In genomic region chr10:113853577-113854018, GRCh38 we compare ENCODE assay signal across 8 cellular contexts. TPM values are rescaled to one million over a fixed set of nuclear protein-coding genes. Genes with fewer than 3 reads are reported as not detected.
DNase-seq lines count a peak whose midpoint lies in the region; ATAC-seq, FAIRE-seq and TF ChIP-seq lines count a peak whose summit lies in the region.

No MANE protein-coding gene starts in this region.

- peak overlapping the region; percentile 79 for H3K4me2 ChIP-seq in GM12878 (ENCODE audit: control insufficient read depth, insufficient read depth)

- TF ChIP-seq POLR2A in GM12878 (IDR thresholded peaks at IDR 0.05; ENCODE audit: low read depth, low read length) = no peak

- RAD21 ChIA-PET in GM12878 (lab: Charles Lee; ENCODE audit: unreplicated experiment) = interaction anchor here (1.1 to 1.3 kb wide), 2 partner anchors 26 to 51 kb away, joined by 4 to 6 read pairs; no protein-coding TSS in a partner anchor

- peak overlapping the region; percentile 87 for H3K27ac ChIP-seq in 22Rv1
- peak overlapping the region; percentile 92 for H3K27ac ChIP-seq in GM12878 (ENCODE audit: control insufficient read depth, insufficient read depth)
- H3K27ac ChIP-seq in left lung = peak overlapping the region; percentile 93 to 94
- H3K27ac ChIP-seq in tibial artery = peak overlapping the region; percentile 74 to 87

- peak overlapping the region; percentile 78 for H3K4me3 ChIP-seq in GM12878
- peak overlapping the region; percentile 88 to 93 for H3K4me3 ChIP-seq in left lung
- peak overlapping the region; percentile 95 to 97 for H3K4me3 ChIP-seq in tibial artery

- DNase-seq in GM12878 (ENCODE audit: low read depth, low spot score) (no peak), left lung (no peak), tibial artery (no peak), cortex of kidney (lab: John Stamatoyannopoulos, UW) (no peak), NCI-H2081 treated with DMSO at 0.1 percent for 48 hours (lab: John Stamatoyannopoulos, UW) (no peak), T-helper 9 cell (no peak)

- TSS peak; percentile 55 for BruUV-seq in GM12878 (replicated peaks; lab: Mats Ljungman, UMichigan)

- in situ Hi-C loops in GM12878 (cut with MboI) = no loop called here

- H3K27me3 ChIP-seq in GM12878 (replicated peaks in 1 of 2; ENCODE audit: control insufficient read depth in 2 of 2, insufficient read depth in 2 of 2, low read length in 1 of 2) (no peaks in the 10 kb centered on the region), left lung (no peaks in the 10 kb centered on the region), tibial artery (no peaks in the 10 kb centered on the region)

- intact Hi-C loops in GM12878 (cut with micrococcal nuclease; ENCODE audit: unreplicated experiment) (loop anchor here (2.0 kb wide), 1 partner anchor 171 kb away; no protein-coding TSS in a partner anchor), left lung (cut with DNase I) (no loop called here), tibial artery (cut with DNase I; ENCODE audit: low total_unique reads) (no loop called here)

- WGBS in GM12878 (ENCODE audit: insufficient coverage, insufficient replicate concordance, low lambda C conversion rate, missing lambda C conversion rate) = 56% methylated on average over 10 of the region's 10 CpGs

- CTCF ChIA-PET in GM12878 (lab: Yijun Ruan, JAX) = interaction anchor here (1.1 kb wide), 1 partner anchor 250 kb away, joined by 3 read pairs; no protein-coding TSS in a partner anchor

- H3K79me2 ChIP-seq in GM12878 (ENCODE audit: control insufficient read depth, insufficient read depth, low read length) = peaks cover 84% of the 10 kb centered on the region

- TF ChIP-seq RAD21 in GM12878 (IDR thresholded peaks at IDR 0.05; ENCODE audit: insufficient read depth, low read depth, low read length) = no peak

- POLR2A ChIA-PET in GM12878 (lab: Charles Lee) = interaction anchor here (0.7 to 1.5 kb wide), 3 partner anchors 167 to 246 kb away, joined by 3 to 4 read pairs (median 3); partner anchors contain the start of gene ADRB1

- ATAC-seq in HG03196 (IDR thresholded peaks at IDR 0.05; ENCODE audit: unreplicated experiment) (peak; percentile 15), GM12878 (no peak), left lung (peak; percentile 41)

- peaks cover 3% of the 10 kb centered on the region; the same call in 1 of the 2 replicates for H3K4me1 ChIP-seq in GM12878 (ENCODE audit: control insufficient read depth, insufficient read depth, low read length)
- peaks cover 15 to 53% of the 10 kb centered on the region in 2 donors for H3K4me1 ChIP-seq in left lung
- peaks cover 0 to 49% (median 24%) of the 10 kb centered on the region in 4 donors for H3K4me1 ChIP-seq in tibial artery

- peak overlapping the region; percentile 83 for H2AFZ ChIP-seq in GM12878 (ENCODE audit: control insufficient read depth, low read depth, low read length)

- no peak for FAIRE-seq in GM12878 (lab: Jason Lieb, UNC)

- SMC1A ChIA-PET in GM12878 (lab: Charles Lee; ENCODE audit: uncharacterized antibody, unreplicated experiment) = interaction anchor here (0.9 to 2.3 kb wide), 3 partner anchors 10 to 106 kb away, joined by 3 to 5 read pairs (median 3); no protein-coding TSS in a partner anchor

- TF ChIP-seq EP300 in GM12878 (IDR thresholded peaks at IDR 0.05; ENCODE audit: borderline replicate concordance in 1 of 2, control insufficient read depth in 1 of 2, low read depth in 2 of 2, low read length in 2 of 2) = no peak

- H3K36me3 ChIP-seq in GM12878 (ENCODE audit: control insufficient read depth in 2 of 2, insufficient read depth in 2 of 2, low read length in 1 of 2) (peaks cover 0 to 4% of the 10 kb centered on the region in 2 experiments; a peak in 1 of 4 replicates), left lung (peaks cover 0 to 3% of the 10 kb centered on the region in 2 donors), tibial artery (no peaks in the 10 kb centered on the region)

- H4K20me1 ChIP-seq in GM12878 (ENCODE audit: control insufficient read depth, insufficient read depth) = no peaks in the 10 kb centered on the region

- H3K9ac ChIP-seq in GM12878 (ENCODE audit: control insufficient read depth, insufficient read depth, low read length) = peak overlapping the region; percentile 88

- no peak for TF ChIP-seq CTCF in 22Rv1 (IDR thresholded peaks at IDR 0.05)
- TF ChIP-seq CTCF in GM12878 (IDR thresholded peaks at IDR 0.05 in 2 of 3, conservative IDR thresholded peaks at IDR 0.05 in 1 of 3; ENCODE audit: control insufficient read depth in 2 of 3, extremely low read depth in 1 of 3, insufficient read depth in 1 of 3, low read depth in 3 of 3, low read length in 3 of 3) = no peak
- no peak for TF ChIP-seq CTCF in left lung (IDR thresholded peaks at IDR 0.05)
- no peak for TF ChIP-seq CTCF in tibial artery (IDR thresholded peaks at IDR 0.05)

- H3K9me3 ChIP-seq in GM12878 (replicated peaks; ENCODE audit: control insufficient read depth, insufficient read depth, low read length) = no peaks in the 10 kb centered on the region; the same call in 2 of the 3 replicates
- no peaks in the 10 kb centered on the region for H3K9me3 ChIP-seq in left lung
- H3K9me3 ChIP-seq in tibial artery = no peaks in the 10 kb centered on the region

TF ChIP-seq in GM12878, 131 proteins besides CTCF, POLR2A, EP300 and RAD21 (continues in another document):
- no peak for TF ChIP-seq CREM (IDR thresholded peaks at IDR 0.05; ENCODE audit: low read depth)
- TF ChIP-seq RFX5 (IDR thresholded peaks at IDR 0.05; ENCODE audit: low read depth, low read length) = no peak
- TF ChIP-seq SUZ12 (IDR thresholded peaks at IDR 0.05; ENCODE audit: unreplicated experiment) = no peak
- no peak for TF ChIP-seq TAF1 (IDR thresholded peaks at IDR 0.05; ENCODE audit: borderline replicate concordance, low read depth, low read length)
- TF ChIP-seq SPI1 (IDR thresholded peaks at IDR 0.05; ENCODE audit: borderline replicate concordance, insufficient read depth, low read depth, low read length) = no peak

RNA-seq across cellular contexts. Expression of gene DCLRE1A, which starts 0.3 kb away (rescaled TPM):
- total RNA-seq in GM12878 (2013; cell fraction: nucleolus; rRNA removed) = 39.2 and 43.5 TPM in 2 replicates
- total RNA-seq in GM12878 (2014; rRNA removed) = 13.9 and 16.9 TPM in 2 replicates
- total RNA-seq in GM12878 (2014; rRNA removed; fragmentation: Illumina TruSeq; extraction: Trizol) = 18.7 and 18.9 TPM in 2 replicates
- total RNA-seq in GM12878 (2021) = 11.4 and 12.9 TPM in 2 replicates
- polyA plus RNA-seq in GM12878 (2011; ENCODE audit: low read depth) = 3.9 TPM
- polyA plus RNA-seq in GM12878 (2011; rRNA removed) = 29.8 and 43.7 TPM in 2 replicates
- polyA plus RNA-seq in GM12878 (2011; cell fraction: cytosol; rRNA removed) = 13.0 and 16.5 TPM in 2 replicates
- polyA plus RNA-seq in GM12878 (2011; cell fraction: nucleus; rRNA removed) = 19.5 and 20.5 TPM in 2 replicates
- 5.0 and 8.0 TPM in 2 replicates for polyA plus RNA-seq in GM12878 (2012)
- 16.5 and 20.1 TPM in 2 replicates for polyA plus RNA-seq in GM12878 (2014; fragmentation: Illumina TruSeq; extraction: Trizol)
- polyA plus RNA-seq in GM12878 (2014; fragmentation: Nextera tagmentation; extraction: Ambion mirVana) = 1 to 10 TPM; 4.8 to 5.2 TPM
- 9.0 and 10.0 TPM in 2 replicates for polyA plus RNA-seq in GM12878 (2014; rRNA removed)
- 10 to 100 TPM; 14.2 to 16.4 TPM for polyA plus RNA-seq in GM12878 (2016; fragmentation: Nextera tagmentation; extraction: Ambion mirVana)
- polyA minus RNA-seq in GM12878 (2011; rRNA and poly(A)+ RNA removed) = 28.1 and 36.0 TPM in 2 replicates
- 8.7 and 11.2 TPM in 2 replicates for polyA minus RNA-seq in GM12878 (2011; cell fraction: cytosol; rRNA and poly(A)+ RNA removed)
- 13.1 and 16.7 TPM in 2 replicates for polyA minus RNA-seq in GM12878 (2011; cell fraction: nucleus; rRNA and poly(A)+ RNA removed)
- total RNA-seq in left lung = 1 to 10 TPM; 8.1 to 8.5 TPM

RNA-seq across cellular contexts. Expression of gene NHLRC2, which starts 0.9 kb away (rescaled TPM):
- total RNA-seq in GM12878 (2013; cell fraction: nucleolus; rRNA removed) = 116 and 122 TPM in 2 replicates
- total RNA-seq in GM12878 (2014; rRNA removed) = 16.4 and 17.4 TPM in 2 replicates
- 15.4 and 17.0 TPM in 2 replicates for total RNA-seq in GM12878 (2014; rRNA removed; fragmentation: Illumina TruSeq; extraction: Trizol)
- 30.5 and 31.3 TPM in 2 replicates for total RNA-seq in GM12878 (2021)
- polyA plus RNA-seq in GM12878 (2011; ENCODE audit: low read depth) = 3.3 TPM
- 21.1 and 32.2 TPM in 2 replicates for polyA plus RNA-seq in GM12878 (2011; rRNA removed)
- 9.8 and 10.6 TPM in 2 replicates for polyA plus RNA-seq in GM12878 (2011; cell fraction: cytosol; rRNA removed)
- polyA plus RNA-seq in GM12878 (2011; cell fraction: nucleus; rRNA removed) = 15.3 and 16.5 TPM in 2 replicates
- polyA plus RNA-seq in GM12878 (2012) = 5.7 and 6.2 TPM in 2 replicates
- polyA plus RNA-seq in GM12878 (2014; fragmentation: Illumina TruSeq; extraction: Trizol) = 12.9 and 13.9 TPM in 2 replicates
- polyA plus RNA-seq in GM12878 (2014; fragmentation: Nextera tagmentation; extraction: Ambion mirVana) = 1 to 10 TPM; 1.9 to 3.9 TPM
- 9.0 and 9.8 TPM in 2 replicates for polyA plus RNA-seq in GM12878 (2014; rRNA removed)
- 10 to 100 TPM; 20.2 to 21.2 TPM for polyA plus RNA-seq in GM12878 (2016; fragmentation: Nextera tagmentation; extraction: Ambion mirVana)
- polyA minus RNA-seq in GM12878 (2011; rRNA and poly(A)+ RNA removed) = 50.0 and 50.3 TPM in 2 replicates
- polyA minus RNA-seq in GM12878 (2011; cell fraction: cytosol; rRNA and poly(A)+ RNA removed) = 10.4 and 11.6 TPM in 2 replicates
- 49.1 and 74.1 TPM in 2 replicates for polyA minus RNA-seq in GM12878 (2011; cell fraction: nucleus; rRNA and poly(A)+ RNA removed)
- 10 to 100 TPM; 38.0 to 48.2 TPM for total RNA-seq in left lung
